8 cellular contexts compared by ENCODE assay signal in genomic region chr5:61817472-61818326, GRCh38.
DNase-seq lines count a peak whose midpoint lies in the region; ATAC-seq and TF ChIP-seq lines count a peak whose summit lies in the region.

No MANE protein-coding gene starts in this region.

- H3K36me3 ChIP-seq in adrenal gland (replicated peaks in 1 of 2) = no peaks in the 10 kb centered on the region

- no peak for ATAC-seq in activated CD8-positive, alpha-beta T cell treated with anti-CD3 and anti-CD28 coated beads, Interleukin-2, amount 10 ng/mL, durations not matched to agents 7 days and 5 days
- no peak for ATAC-seq in HG02840 (IDR thresholded peaks at IDR 0.05; ENCODE audit: low FRiP score, unreplicated experiment)
- no peak for ATAC-seq in HG02642 (IDR thresholded peaks at IDR 0.05; ENCODE audit: poor library complexity, unreplicated experiment)

- WGBS in adrenal gland, 4 donors = 7 to 12% (median 10%) methylated on average over 7 of the region's 7 CpGs

- no peak overlapping the region for H3K4me3 Mint-ChIP-seq in HFFc6
- no peak overlapping the region for H3K4me3 Mint-ChIP-seq in activated CD8-positive, alpha-beta T cell treated with anti-CD3 and anti-CD28 coated beads, Interleukin-2, amount 10 ng/mL, durations not matched to agents 7 days and 5 days

- no peak for TF ChIP-seq POLR2A in adrenal gland (IDR thresholded peaks at IDR 0.05)

- H3K27ac Mint-ChIP-seq in HFFc6 = no peak overlapping the region
- no peak overlapping the region for H3K27ac Mint-ChIP-seq in activated CD8-positive, alpha-beta T cell treated with anti-CD3 and anti-CD28 coated beads, Interleukin-2, amount 10 ng/mL, durations not matched to agents 7 days and 5 days

- peaks cover 0 to 16% of the 10 kb centered on the region in 2 donors for H3K4me1 ChIP-seq in adrenal gland (replicated peaks in 1 of 2)

- H3K9me3 ChIP-seq in adrenal gland (replicated peaks in 1 of 3) = no peaks in the 10 kb centered on the region

- H3K9me3 Mint-ChIP-seq in HFFc6 = no peaks in the 10 kb centered on the region
- H3K9me3 Mint-ChIP-seq in activated CD8-positive, alpha-beta T cell treated with anti-CD3 and anti-CD28 coated beads, Interleukin-2, amount 10 ng/mL, durations not matched to agents 7 days and 5 days (ENCODE audit: insufficient read depth) = no peaks in the 10 kb centered on the region

- peak; percentile 72 for TF ChIP-seq CTCF in HFFc6 (IDR thresholded peaks at IDR 0.05)
- peak; percentile 43 to 65 (median 54) for TF ChIP-seq CTCF in adrenal gland (IDR thresholded peaks at IDR 0.05)

- H3K36me3 Mint-ChIP-seq in HFFc6 (ENCODE audit: low read depth) = no peaks in the 10 kb centered on the region
- H3K36me3 Mint-ChIP-seq in activated CD8-positive, alpha-beta T cell treated with anti-CD3 and anti-CD28 coated beads, Interleukin-2, amount 10 ng/mL, durations not matched to agents 7 days and 5 days (ENCODE audit: low read depth) = no peaks in the 10 kb centered on the region

- H3K27me3 ChIP-seq in adrenal gland = no peaks in the 10 kb centered on the region

- POLR2A ChIA-PET in activated CD8-positive, alpha-beta T cell treated with anti-CD3 and anti-CD28 coated beads, Interleukin-2, amount 10 ng/mL, durations not matched to agents 7 days and 5 days (lab: Charles Lee) = no interaction called here

- intact Hi-C loops in adrenal gland (cut with DNase I) = loop anchor here in 1 of 2 donors (10.0 kb wide), 1 partner anchor 143 kb away; no protein-coding TSS in a partner anchor

- DNase-seq in AG08395 (ENCODE audit: low spot score) (peak; percentile 62), HFFc6 (peak; percentile 57), adrenal gland (peak; percentile 37 to 83 (median 67)), hypothalamus (lab: John Stamatoyannopoulos, UW) (peak in 36 of 51 donors; percentile 3 to 83 (median 38)), smooth muscle cell of the brain vasculature (ENCODE audit: low read depth, low spot score) (peak; percentile 1)
- no peak for DNase-seq in activated CD8-positive, alpha-beta T cell treated with anti-CD3 and anti-CD28 coated beads, Interleukin-2, amount 10 ng/mL, durations not matched to agents 7 days and 5 days

- CTCF ChIA-PET in activated CD8-positive, alpha-beta T cell treated with anti-CD3 and anti-CD28 coated beads, Interleukin-2, amount 10 ng/mL, durations not matched to agents 7 days and 5 days (lab: Charles Lee) = no interaction called here

- no peak overlapping the region for H3K4me3 ChIP-seq in adrenal gland

- no peak overlapping the region for H3K27ac ChIP-seq in adrenal gland

- H3K27me3 Mint-ChIP-seq in HFFc6 (ENCODE audit: insufficient read depth) = peaks cover 14% of the 10 kb centered on the region
- peaks cover 5% of the 10 kb centered on the region for H3K27me3 Mint-ChIP-seq in activated CD8-positive, alpha-beta T cell treated with anti-CD3 and anti-CD28 coated beads, Interleukin-2, amount 10 ng/mL, durations not matched to agents 7 days and 5 days (ENCODE audit: low read depth)

- H3K4me1 Mint-ChIP-seq in HFFc6 (ENCODE audit: low read depth) = no peaks in the 10 kb centered on the region
- peaks cover 5% of the 10 kb centered on the region for H3K4me1 Mint-ChIP-seq in activated CD8-positive, alpha-beta T cell treated with anti-CD3 and anti-CD28 coated beads, Interleukin-2, amount 10 ng/mL, durations not matched to agents 7 days and 5 days (ENCODE audit: low read depth)
